In the genomic region with DNA sequence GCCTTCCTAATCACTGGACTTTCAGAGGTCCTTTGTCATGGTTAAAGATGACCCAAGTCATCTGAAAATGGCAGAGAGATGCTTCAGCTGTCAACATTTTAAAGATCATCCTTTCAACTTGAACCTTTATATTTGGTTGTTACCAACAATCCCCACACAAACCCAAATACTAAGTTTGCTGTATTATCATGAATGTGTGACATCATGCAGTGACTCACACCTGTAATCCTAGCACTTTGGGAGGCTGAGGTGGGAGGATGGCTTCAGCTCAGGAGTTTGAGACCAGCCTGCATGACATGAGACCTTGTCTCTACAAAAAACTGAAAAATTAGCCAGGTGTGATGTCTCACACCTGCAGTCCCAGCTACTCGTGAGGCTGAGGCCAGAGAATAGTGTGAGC, we compare ENCODE assay signal across 23 cellular contexts.
"Had no signal": no experiment of that assay in that cellular context is flagged by ENCODE, and none has a peak within 500 bp of the region (broad histone marks: within the 10 kb centered on the region; RNA-seq: fewer than 3 reads in every experiment).

No MANE protein-coding gene starts in this region.

- FAIRE-seq: colon had no signal

- H3K4me3 ChIP-seq: Peyer's patch, SJSA1 had no signal

- H3K27ac ChIP-seq: Peyer's patch, SJSA1, VCaP had no signal

- H3K36me3 ChIP-seq: Peyer's patch, SJSA1 had no signal

- DNase-seq: activated B cell treated with CpG ODN at 0.5 μM for 24 hours; activated CD4-positive, alpha-beta memory T cell treated with anti-CD3 and anti-CD28 coated beads, Interleukin-2, amount 10 ng/mL, durations not matched to agents 7 days and 5 days; activated CD4-positive, alpha-beta T cell treated with anti-CD3 and anti-CD28 coated beads for 1 hour; activated CD4-positive, alpha-beta T cell treated with anti-CD3 and anti-CD28 coated beads for 48 hours; activated effector memory CD4-positive, alpha-beta T cell treated with Interleukin-2 at 50 U/mL for 16 hours; activated naive CD4-positive, alpha-beta T cell treated with anti-CD3 and anti-CD28 coated beads, Interleukin-2, amount 10 ng/mL, durations not matched to agents 7 days and 5 days; activated naive CD8-positive, alpha-beta T cell treated with anti-CD3 and anti-CD28 coated beads, Interleukin-2, amount 50 U/mL, for 24 hours; activated T-cell treated with anti-CD3 and anti-CD28 coated beads, Interleukin-2, amount 50 U/mL, for 4 hours; anterior cingulate cortex; central memory CD4-positive, alpha-beta T cell; NCI-H1105; NCI-H1417 treated with DMSO at 0.1 percent for 48 hours; NCI-H187 treated with DMSO at 0.1 percent for 48 hours; NCI-H2081; NCI-H345; NCI-H524 treated with DMSO at 0.1 percent for 48 hours; Peyer's patch; RPMI8226; SHP77 treated with DMSO at 0.1 percent for 48 hours; SK-N-SH had no signal

- H3K4me2 ChIP-seq: SK-N-SH had no signal

- H3K9ac ChIP-seq: SK-N-SH had no signal

- ATAC-seq: activated naive CD8-positive, alpha-beta T cell treated with anti-CD3 and anti-CD28 coated beads, Interleukin-2, amount 50 U/mL, for 24 hours; activated T-cell treated with anti-CD3 and anti-CD28 coated beads, Interleukin-2, amount 50 U/mL, for 4 hours had no signal

- H3K27me3 ChIP-seq: Peyer's patch, SJSA1 had no signal

- H3K9me3 ChIP-seq: Peyer's patch, SJSA1, SK-N-SH had no signal

- H3K4me1 ChIP-seq: Peyer's patch, SJSA1 had no signal
